In genomic region chr13:71879129-71879535, GRCh38 we compare ENCODE assay signal across 1 cellular context.
TF ChIP-seq lines count a peak whose summit lies in the region.

No MANE protein-coding gene starts in this region.

TF ChIP-seq in HEK293, 187 proteins besides CTCF, POLR2A, EP300 and RAD21 (continued from another document):
- no peak for TF ChIP-seq ZNF18 (tag by site-specific recombination; IDR thresholded peaks at IDR 0.05)
